In the genomic region with DNA sequence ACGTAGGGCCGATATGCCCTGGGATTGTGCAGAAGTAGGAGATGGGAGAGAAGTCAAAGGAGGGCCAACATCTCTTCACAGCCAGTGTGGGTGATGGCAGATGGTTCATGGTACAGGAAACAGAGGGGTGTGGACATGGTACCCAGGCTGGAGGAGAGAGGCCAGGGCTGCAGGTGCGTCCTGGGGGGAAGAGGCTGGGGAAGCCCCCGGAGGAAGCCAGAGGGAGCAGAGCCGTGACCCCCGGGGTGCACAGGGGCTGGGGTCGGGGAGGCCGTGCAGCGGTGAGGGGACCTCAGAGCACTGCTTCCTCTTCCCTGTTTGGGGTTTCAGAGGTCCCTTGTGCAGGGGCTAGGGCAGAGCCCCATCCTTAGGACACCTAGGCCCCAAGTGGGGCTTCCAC, we compare ENCODE assay signal across 1 cellular context.
TF ChIP-seq lines count a peak whose summit lies in the region.

No MANE protein-coding gene starts in this region.

TF ChIP-seq in H1, 55 proteins besides CTCF, POLR2A, EP300 and RAD21:
- TF ChIP-seq TCF12 (IDR thresholded peaks at IDR 0.05; ENCODE audit: low read depth, low read length) (no peak), SP2 (IDR thresholded peaks at IDR 0.05; ENCODE audit: low read length) (no peak), SP1 (IDR thresholded peaks at IDR 0.05; ENCODE audit: low read depth, low read length) (no peak), HDAC2 (IDR thresholded peaks at IDR 0.05; ENCODE audit: borderline replicate concordance in 1 of 2, low read depth in 2 of 2, low read length in 2 of 2) (no peak), RXRA (IDR thresholded peaks at IDR 0.05; ENCODE audit: insufficient read depth, low read depth, low read length) (no peak), EZH2 (IDR thresholded peaks at IDR 0.05; ENCODE audit: low read depth, low read length, severe bottlenecking) (no peak), MAFK (IDR thresholded peaks at IDR 0.05; ENCODE audit: low read depth, low read length) (no peak), FOSL1 (IDR thresholded peaks at IDR 0.05; ENCODE audit: insufficient read depth, low read depth, low read length) (no peak), POLR2AphosphoS5 (IDR thresholded peaks at IDR 0.05; ENCODE audit: low read depth, low read length) (no peak), CBX8 (IDR thresholded peaks at IDR 0.05; ENCODE audit: borderline replicate concordance, low read depth, low read length) (no peak), SAP30 (IDR thresholded peaks at IDR 0.05; ENCODE audit: insufficient read depth, insufficient replicate concordance, low read length) (no peak), RFX5 (IDR thresholded peaks at IDR 0.05; ENCODE audit: borderline replicate concordance, low read depth, low read length) (no peak), CREB1 (IDR thresholded peaks at IDR 0.05) (no peak)
- TF ChIP-seq, protein P1, sequence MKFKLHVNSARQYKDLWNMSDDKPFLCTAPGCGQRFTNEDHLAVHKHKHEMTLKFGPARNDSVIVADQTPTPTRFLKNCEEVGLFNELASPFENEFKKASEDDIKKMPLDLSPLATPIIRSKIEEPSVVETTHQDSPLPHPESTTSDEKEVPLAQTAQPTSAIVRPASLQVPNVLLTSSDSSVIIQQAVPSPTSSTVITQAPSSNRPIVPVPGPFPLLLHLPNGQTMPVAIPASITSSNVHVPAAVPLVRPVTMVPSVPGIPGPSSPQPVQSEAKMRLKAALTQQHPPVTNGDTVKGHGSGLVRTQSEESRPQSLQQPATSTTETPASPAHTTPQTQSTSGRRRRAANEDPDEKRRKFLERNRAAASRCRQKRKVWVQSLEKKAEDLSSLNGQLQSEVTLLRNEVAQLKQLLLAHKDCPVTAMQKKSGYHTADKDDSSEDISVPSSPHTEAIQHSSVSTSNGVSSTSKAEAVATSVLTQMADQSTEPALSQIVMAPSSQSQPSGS (IDR thresholded peaks at IDR 0.05; ENCODE audit: low read length), result no peak
- TF ChIP-seq, protein P2, sequence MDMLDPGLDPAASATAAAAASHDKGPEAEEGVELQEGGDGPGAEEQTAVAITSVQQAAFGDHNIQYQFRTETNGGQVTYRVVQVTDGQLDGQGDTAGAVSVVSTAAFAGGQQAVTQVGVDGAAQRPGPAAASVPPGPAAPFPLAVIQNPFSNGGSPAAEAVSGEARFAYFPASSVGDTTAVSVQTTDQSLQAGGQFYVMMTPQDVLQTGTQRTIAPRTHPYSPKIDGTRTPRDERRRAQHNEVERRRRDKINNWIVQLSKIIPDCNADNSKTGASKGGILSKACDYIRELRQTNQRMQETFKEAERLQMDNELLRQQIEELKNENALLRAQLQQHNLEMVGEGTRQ (IDR thresholded peaks at IDR 0.05; ENCODE audit: low read length), result no peak
- TF ChIP-seq, protein P3, sequence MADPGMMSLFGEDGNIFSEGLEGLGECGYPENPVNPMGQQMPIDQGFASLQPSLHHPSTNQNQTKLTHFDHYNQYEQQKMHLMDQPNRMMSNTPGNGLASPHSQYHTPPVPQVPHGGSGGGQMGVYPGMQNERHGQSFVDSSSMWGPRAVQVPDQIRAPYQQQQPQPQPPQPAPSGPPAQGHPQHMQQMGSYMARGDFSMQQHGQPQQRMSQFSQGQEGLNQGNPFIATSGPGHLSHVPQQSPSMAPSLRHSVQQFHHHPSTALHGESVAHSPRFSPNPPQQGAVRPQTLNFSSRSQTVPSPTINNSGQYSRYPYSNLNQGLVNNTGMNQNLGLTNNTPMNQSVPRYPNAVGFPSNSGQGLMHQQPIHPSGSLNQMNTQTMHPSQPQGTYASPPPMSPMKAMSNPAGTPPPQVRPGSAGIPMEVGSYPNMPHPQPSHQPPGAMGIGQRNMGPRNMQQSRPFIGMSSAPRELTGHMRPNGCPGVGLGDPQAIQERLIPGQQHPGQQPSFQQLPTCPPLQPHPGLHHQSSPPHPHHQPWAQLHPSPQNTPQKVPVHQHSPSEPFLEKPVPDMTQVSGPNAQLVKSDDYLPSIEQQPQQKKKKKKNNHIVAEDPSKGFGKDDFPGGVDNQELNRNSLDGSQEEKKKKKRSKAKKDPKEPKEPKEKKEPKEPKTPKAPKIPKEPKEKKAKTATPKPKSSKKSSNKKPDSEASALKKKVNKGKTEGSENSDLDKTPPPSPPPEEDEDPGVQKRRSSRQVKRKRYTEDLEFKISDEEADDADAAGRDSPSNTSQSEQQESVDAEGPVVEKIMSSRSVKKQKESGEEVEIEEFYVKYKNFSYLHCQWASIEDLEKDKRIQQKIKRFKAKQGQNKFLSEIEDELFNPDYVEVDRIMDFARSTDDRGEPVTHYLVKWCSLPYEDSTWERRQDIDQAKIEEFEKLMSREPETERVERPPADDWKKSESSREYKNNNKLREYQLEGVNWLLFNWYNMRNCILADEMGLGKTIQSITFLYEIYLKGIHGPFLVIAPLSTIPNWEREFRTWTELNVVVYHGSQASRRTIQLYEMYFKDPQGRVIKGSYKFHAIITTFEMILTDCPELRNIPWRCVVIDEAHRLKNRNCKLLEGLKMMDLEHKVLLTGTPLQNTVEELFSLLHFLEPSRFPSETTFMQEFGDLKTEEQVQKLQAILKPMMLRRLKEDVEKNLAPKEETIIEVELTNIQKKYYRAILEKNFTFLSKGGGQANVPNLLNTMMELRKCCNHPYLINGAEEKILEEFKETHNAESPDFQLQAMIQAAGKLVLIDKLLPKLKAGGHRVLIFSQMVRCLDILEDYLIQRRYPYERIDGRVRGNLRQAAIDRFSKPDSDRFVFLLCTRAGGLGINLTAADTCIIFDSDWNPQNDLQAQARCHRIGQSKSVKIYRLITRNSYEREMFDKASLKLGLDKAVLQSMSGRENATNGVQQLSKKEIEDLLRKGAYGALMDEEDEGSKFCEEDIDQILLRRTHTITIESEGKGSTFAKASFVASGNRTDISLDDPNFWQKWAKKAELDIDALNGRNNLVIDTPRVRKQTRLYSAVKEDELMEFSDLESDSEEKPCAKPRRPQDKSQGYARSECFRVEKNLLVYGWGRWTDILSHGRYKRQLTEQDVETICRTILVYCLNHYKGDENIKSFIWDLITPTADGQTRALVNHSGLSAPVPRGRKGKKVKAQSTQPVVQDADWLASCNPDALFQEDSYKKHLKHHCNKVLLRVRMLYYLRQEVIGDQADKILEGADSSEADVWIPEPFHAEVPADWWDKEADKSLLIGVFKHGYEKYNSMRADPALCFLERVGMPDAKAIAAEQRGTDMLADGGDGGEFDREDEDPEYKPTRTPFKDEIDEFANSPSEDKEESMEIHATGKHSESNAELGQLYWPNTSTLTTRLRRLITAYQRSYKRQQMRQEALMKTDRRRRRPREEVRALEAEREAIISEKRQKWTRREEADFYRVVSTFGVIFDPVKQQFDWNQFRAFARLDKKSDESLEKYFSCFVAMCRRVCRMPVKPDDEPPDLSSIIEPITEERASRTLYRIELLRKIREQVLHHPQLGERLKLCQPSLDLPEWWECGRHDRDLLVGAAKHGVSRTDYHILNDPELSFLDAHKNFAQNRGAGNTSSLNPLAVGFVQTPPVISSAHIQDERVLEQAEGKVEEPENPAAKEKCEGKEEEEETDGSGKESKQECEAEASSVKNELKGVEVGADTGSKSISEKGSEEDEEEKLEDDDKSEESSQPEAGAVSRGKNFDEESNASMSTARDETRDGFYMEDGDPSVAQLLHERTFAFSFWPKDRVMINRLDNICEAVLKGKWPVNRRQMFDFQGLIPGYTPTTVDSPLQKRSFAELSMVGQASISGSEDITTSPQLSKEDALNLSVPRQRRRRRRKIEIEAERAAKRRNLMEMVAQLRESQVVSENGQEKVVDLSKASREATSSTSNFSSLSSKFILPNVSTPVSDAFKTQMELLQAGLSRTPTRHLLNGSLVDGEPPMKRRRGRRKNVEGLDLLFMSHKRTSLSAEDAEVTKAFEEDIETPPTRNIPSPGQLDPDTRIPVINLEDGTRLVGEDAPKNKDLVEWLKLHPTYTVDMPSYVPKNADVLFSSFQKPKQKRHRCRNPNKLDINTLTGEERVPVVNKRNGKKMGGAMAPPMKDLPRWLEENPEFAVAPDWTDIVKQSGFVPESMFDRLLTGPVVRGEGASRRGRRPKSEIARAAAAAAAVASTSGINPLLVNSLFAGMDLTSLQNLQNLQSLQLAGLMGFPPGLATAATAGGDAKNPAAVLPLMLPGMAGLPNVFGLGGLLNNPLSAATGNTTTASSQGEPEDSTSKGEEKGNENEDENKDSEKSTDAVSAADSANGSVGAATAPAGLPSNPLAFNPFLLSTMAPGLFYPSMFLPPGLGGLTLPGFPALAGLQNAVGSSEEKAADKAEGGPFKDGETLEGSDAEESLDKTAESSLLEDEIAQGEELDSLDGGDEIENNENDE (IDR thresholded peaks at IDR 0.05; ENCODE audit: insufficient replicate concordance, low read length), result no peak
